In genomic region chr13:39402221-39402620, GRCh38 we compare ENCODE assay signal across 20 cellular contexts.
A peak's percentile ranks its signal among the peaks of the same experiment; 100 is the strongest.
DNase-seq lines count a peak whose midpoint lies in the region; ATAC-seq and TF ChIP-seq lines count a peak whose summit lies in the region.
"Had no signal": no experiment of that assay in that cellular context is flagged by ENCODE, and none has a peak within 500 bp of the region (broad histone marks: within the 10 kb centered on the region; RNA-seq: fewer than 3 reads in every experiment).

No MANE protein-coding gene starts in this region.

- H3K4me2 ChIP-seq in trophoblast cell (ENCODE audit: low read length) = no peak overlapping the region
- H3K4me2 ChIP-seq: BLaER1 treated with 17β-estradiol and CSF1 and Interleukin-3, amounts not matched to agents 10 nM and 100 nM had no signal

- intact Hi-C loops in naive thymus-derived CD4-positive, alpha-beta T cell (cut with micrococcal nuclease) = no loop called here

- ATAC-seq in T-helper 17 cell = no peak
- ATAC-seq in naive thymus-derived CD4-positive, alpha-beta T cell = no peak
- ATAC-seq: CD8-positive, alpha-beta T cell; K562 had no signal

- H3K9me3 ChIP-seq in HEK293 (ENCODE audit: control insufficient read depth, insufficient read depth, low read depth, low read length) (no peaks in the 10 kb centered on the region), T-helper 17 cell (ENCODE audit: control insufficient read depth, low read length, poor library complexity, severe bottlenecking) (no peaks in the 10 kb centered on the region), trophoblast cell (ENCODE audit: insufficient read depth, low read depth, low read length) (no peaks in the 10 kb centered on the region)
- no peaks in the 10 kb centered on the region for H3K9me3 ChIP-seq in naive thymus-derived CD4-positive, alpha-beta T cell (ENCODE audit: control insufficient read depth in 2 of 3, low read length in 3 of 3)
- H3K9me3 ChIP-seq: BLaER1 treated with 17β-estradiol and CSF1 and Interleukin-3, amounts not matched to agents 10 nM and 100 nM had no signal

- H3K9ac ChIP-seq in trophoblast cell (ENCODE audit: low read length) = no peak overlapping the region
- H3K9ac ChIP-seq: BLaER1 treated with 17β-estradiol and CSF1 and Interleukin-3, amounts not matched to agents 10 nM and 100 nM; GM23248 had no signal

- H3K79me2 ChIP-seq in trophoblast cell (ENCODE audit: control insufficient read depth, insufficient read depth, low read length, poor library complexity) = peaks cover 2% of the 10 kb centered on the region

- H2BK12ac ChIP-seq in trophoblast cell (ENCODE audit: low read length) = no peak overlapping the region

- H3K4me1 ChIP-seq in HEK293 (ENCODE audit: control insufficient read depth, insufficient read depth, low read length) (peaks cover 9% of the 10 kb centered on the region; the same call in 1 of the 2 replicates), trophoblast cell (ENCODE audit: control insufficient read depth in 1 of 2, insufficient read depth in 2 of 2, low read length in 2 of 2) (peaks cover 1 to 2% of the 10 kb centered on the region in 2 experiments)
- H3K4me1 ChIP-seq in naive thymus-derived CD4-positive, alpha-beta T cell (ENCODE audit: control insufficient read depth in 2 of 2, insufficient read depth in 2 of 2, low read length in 2 of 2) = no peaks in the 10 kb centered on the region

- peak overlapping the region; percentile 19 for H3K4me3 Mint-ChIP-seq in T-helper 17 cell
- no peak overlapping the region for H3K4me3 Mint-ChIP-seq in mesothelial cell of epicardium
- no peak overlapping the region for H3K4me3 Mint-ChIP-seq in naive thymus-derived CD4-positive, alpha-beta T cell
- no peak overlapping the region for H3K4me3 Mint-ChIP-seq in progenitor cell of endocrine pancreas (ENCODE audit: low read depth)
- H3K4me3 Mint-ChIP-seq: B cell; CD8-positive, alpha-beta T cell; HFFc6 had no signal

- H2BK5ac ChIP-seq in trophoblast cell (ENCODE audit: low read depth, low read length, poor library complexity) = no peak overlapping the region

- H4K12ac ChIP-seq in trophoblast cell (ENCODE audit: low read depth, low read length) = no peak overlapping the region

- H2BK120ac ChIP-seq in trophoblast cell (ENCODE audit: insufficient read depth, low read length, poor library complexity) = no peak overlapping the region

- H3K79me1 ChIP-seq in trophoblast cell (ENCODE audit: low read length) = no peaks in the 10 kb centered on the region

- CTCF ChIA-PET in HEK293 (lab: Yijun Ruan, JAX) = interaction anchor here (0.6 to 1.1 kb wide), 3 partner anchors 17 to 210 kb away, joined by 3 to 4 read pairs (median 3); no protein-coding TSS in a partner anchor
- CTCF ChIA-PET in naive thymus-derived CD4-positive, alpha-beta T cell (lab: Charles Lee) = no interaction called here

- H3K23ac ChIP-seq in trophoblast cell (ENCODE audit: low read length) = no peak overlapping the region

- H3K4me1 Mint-ChIP-seq in T-helper 17 cell = peaks cover 2% of the 10 kb centered on the region
- peaks cover 51% of the 10 kb centered on the region for H3K4me1 Mint-ChIP-seq in mesothelial cell of epicardium
- H3K4me1 Mint-ChIP-seq in naive thymus-derived CD4-positive, alpha-beta T cell = peaks cover 0 to 1% (median 0%) of the 10 kb centered on the region in 7 donors
- peaks cover 5% of the 10 kb centered on the region for H3K4me1 Mint-ChIP-seq in progenitor cell of endocrine pancreas (ENCODE audit: low read depth)
- H3K4me1 Mint-ChIP-seq: B cell had no signal

- H2AFZ ChIP-seq in trophoblast cell (ENCODE audit: insufficient read depth, low read length, poor library complexity) = no peak overlapping the region
- H2AFZ ChIP-seq: GM23248 had no signal

- H3K14ac ChIP-seq in trophoblast cell (ENCODE audit: low read length) = no peak overlapping the region

- no peak overlapping the region for H4K8ac ChIP-seq in trophoblast cell (ENCODE audit: low read depth, low read length)

- no peak overlapping the region for H3K4me3 ChIP-seq in HEK293 (ENCODE audit: low read depth, low read length)
- no peak overlapping the region for H3K4me3 ChIP-seq in trophoblast cell (ENCODE audit: low read depth, low read length)
- no peak overlapping the region for H3K4me3 ChIP-seq in naive thymus-derived CD4-positive, alpha-beta T cell (ENCODE audit: low read length)
- H3K4me3 ChIP-seq: BLaER1 treated with 17β-estradiol and CSF1 and Interleukin-3, amounts not matched to agents 10 nM and 100 nM; GM23248; K562 had no signal

- H3K36me3 Mint-ChIP-seq in T-helper 17 cell (ENCODE audit: low read depth) (no peaks in the 10 kb centered on the region), mesothelial cell of epicardium (peaks cover 1% of the 10 kb centered on the region), progenitor cell of endocrine pancreas (ENCODE audit: insufficient read depth) (no peaks in the 10 kb centered on the region)
- no peaks in the 10 kb centered on the region for H3K36me3 Mint-ChIP-seq in naive thymus-derived CD4-positive, alpha-beta T cell
- H3K36me3 Mint-ChIP-seq: CD8-positive, alpha-beta T cell had no signal

- no CpG with 5 or more reads among the region's 1 CpG for WGBS in trophoblast cell (ENCODE audit: extremely low coverage, insufficient coverage, insufficient read length)

- DNase-seq in T-helper 17 cell (no peak), mesothelial cell of epicardium (ENCODE audit: low spot score in 2 of 2, unreplicated experiment in 2 of 2) (no peak), trophoblast cell (peak; percentile 59 to 86), progenitor cell of endocrine pancreas (ENCODE audit: low spot score, unreplicated experiment) (no peak)
- DNase-seq in naive thymus-derived CD4-positive, alpha-beta T cell = no peak
- DNase-seq in activated naive CD4-positive, alpha-beta T cell (lab: John Stamatoyannopoulos, UW) = no peak
- DNase-seq: CD8-positive, alpha-beta T cell; COR-L47; DMS 273 treated with DMSO at 0.1 percent for 48 hours; DMS53; DND-41; EL; GM23248; HCEC 1CT; HFFc6; IMR-90 had no signal

- no peak overlapping the region for H2AK5ac ChIP-seq in trophoblast cell (ENCODE audit: low read length)

- peaks cover 18% of the 10 kb centered on the region for H3K27me3 Mint-ChIP-seq in T-helper 17 cell
- no peaks in the 10 kb centered on the region for H3K27me3 Mint-ChIP-seq in mesothelial cell of epicardium (ENCODE audit: low read depth)
- H3K27me3 Mint-ChIP-seq in naive thymus-derived CD4-positive, alpha-beta T cell = peaks cover 0 to 18% (median 7%) of the 10 kb centered on the region in 5 donors
- H3K27me3 Mint-ChIP-seq in progenitor cell of endocrine pancreas = peaks cover 5% of the 10 kb centered on the region
- H3K27me3 Mint-ChIP-seq: B cell had no signal

- TF ChIP-seq CTCF in HEK293 (tag by site-specific recombination; IDR thresholded peaks at IDR 0.05) (no peak), mesothelial cell of epicardium (IDR thresholded peaks at IDR 0.05; ENCODE audit: unreplicated experiment) (no peak), progenitor cell of endocrine pancreas (IDR thresholded peaks at IDR 0.05; ENCODE audit: unreplicated experiment) (no peak)

- H3K27ac Mint-ChIP-seq in T-helper 17 cell (no peak overlapping the region), mesothelial cell of epicardium (peak overlapping the region; percentile 75), progenitor cell of endocrine pancreas (no peak overlapping the region)
- no peak overlapping the region for H3K27ac Mint-ChIP-seq in naive thymus-derived CD4-positive, alpha-beta T cell
- H3K27ac Mint-ChIP-seq: B cell; CD8-positive, alpha-beta T cell; HFFc6 had no signal

- no peaks in the 10 kb centered on the region for H3K27me3 ChIP-seq in trophoblast cell (ENCODE audit: insufficient read depth, low read length)
- H3K27me3 ChIP-seq in naive thymus-derived CD4-positive, alpha-beta T cell (ENCODE audit: control insufficient read depth in 2 of 2, insufficient read depth in 2 of 2, low read length in 2 of 2) = no peaks in the 10 kb centered on the region
- H3K27me3 ChIP-seq: BLaER1 treated with 17β-estradiol and CSF1 and Interleukin-3, amounts not matched to agents 10 nM and 100 nM had no signal

- H4K91ac ChIP-seq in trophoblast cell (ENCODE audit: low read depth, low read length) = no peak overlapping the region

- H3K18ac ChIP-seq in trophoblast cell (ENCODE audit: low read length) = no peak overlapping the region

- H3K27ac ChIP-seq in HEK293 (ENCODE audit: extremely low read depth, low read depth, low read length) (no peak overlapping the region), trophoblast cell (ENCODE audit: low read depth, low read length) (no peak overlapping the region)
- no peak overlapping the region for H3K27ac ChIP-seq in naive thymus-derived CD4-positive, alpha-beta T cell (ENCODE audit: low read depth, low read length)
- H3K27ac ChIP-seq: BLaER1 treated with 17β-estradiol and CSF1 and Interleukin-3, amounts not matched to agents 10 nM and 100 nM; GM23248 had no signal

- no peak overlapping the region for H3K4ac ChIP-seq in trophoblast cell (ENCODE audit: low read depth, low read length)

- H3K9me3 Mint-ChIP-seq in mesothelial cell of epicardium = peaks cover 4% of the 10 kb centered on the region
- peaks cover 0 to 4% (median 0%) of the 10 kb centered on the region in 11 donors for H3K9me3 Mint-ChIP-seq in naive thymus-derived CD4-positive, alpha-beta T cell
- peaks cover 2% of the 10 kb centered on the region for H3K9me3 Mint-ChIP-seq in progenitor cell of endocrine pancreas (ENCODE audit: low read depth)
- H3K9me3 Mint-ChIP-seq: CD8-positive, alpha-beta T cell; HFFc6 had no signal

- H3K36me3 ChIP-seq in HEK293 (ENCODE audit: control insufficient read depth in 2 of 2, insufficient read depth in 1 of 2, low read length in 2 of 2) (no peaks in the 10 kb centered on the region), trophoblast cell (ENCODE audit: control insufficient read depth in 1 of 2, insufficient read depth in 2 of 2, low read length in 2 of 2) (no peaks in the 10 kb centered on the region)
- H3K36me3 ChIP-seq in naive thymus-derived CD4-positive, alpha-beta T cell (ENCODE audit: control insufficient read depth in 2 of 3, insufficient read depth in 3 of 3, low read length in 3 of 3) = no peaks in the 10 kb centered on the region
- H3K36me3 ChIP-seq: BLaER1 treated with 17β-estradiol and CSF1 and Interleukin-3, amounts not matched to agents 10 nM and 100 nM had no signal

- POLR2A ChIA-PET in HEK293 (lab: Yijun Ruan, JAX) = no interaction called here
- POLR2A ChIA-PET in naive thymus-derived CD4-positive, alpha-beta T cell (lab: Charles Lee) = no interaction called here

TF ChIP-seq in HEK293, 187 proteins besides CTCF, POLR2A, EP300 and RAD21 (continues in another document):
- 0 out of 2 replicates have a peak, but pooled peaks have one; percentile 16 for TF ChIP-seq ZNF121 (tag by site-specific recombination; IDR thresholded peaks at IDR 0.05)
- TF ChIP-seq BCL11B (tag by site-specific recombination; IDR thresholded peaks at IDR 0.05; ENCODE audit: low read depth) = no peak
- TF ChIP-seq ZNF423 (tag by site-specific recombination; IDR thresholded peaks at IDR 0.05) = no peak

Comparison
In these comparisons a context has a peak if more than half of its experiments do, and no peak if none do; other contexts are left out.
1. DNase-seq: peak in trophoblast cell (2 of 2); none in T-helper 17 cell (0 of 3), mesothelial cell of epicardium (0 of 2), naive thymus-derived CD4-positive, alpha-beta T cell (0 of 9), activated naive CD4-positive, alpha-beta T cell (0 of 4) and progenitor cell of endocrine pancreas (single experiment).